In genomic region chr6:42260424-42260888, GRCh38 we compare ENCODE assay signal across 8 cellular contexts. TPM values are rescaled to one million over a fixed set of nuclear protein-coding genes. Genes with fewer than 3 reads are reported as not detected.
DNase-seq lines count a peak whose midpoint lies in the region; ATAC-seq, FAIRE-seq and TF ChIP-seq lines count a peak whose summit lies in the region.

No MANE protein-coding gene starts in this region.

- H3K4me1 Mint-ChIP-seq in central memory CD8-positive, alpha-beta T cell = peaks cover 16% of the 10 kb centered on the region

- H3K27ac Mint-ChIP-seq in central memory CD8-positive, alpha-beta T cell (ENCODE audit: low read depth) = peak overlapping the region; percentile 25

- intact Hi-C loops in pancreas (cut with DNase I) = loop anchor here in 1 of 3 donors (10.0 kb wide), 1 partner anchor 274 kb away; no protein-coding TSS in a partner anchor

- H3K4me1 ChIP-seq in DND-41 (ENCODE audit: insufficient read depth, low read length) (no peaks in the 10 kb centered on the region), pancreas (no peaks in the 10 kb centered on the region)

- H4K20me1 ChIP-seq in DND-41 (ENCODE audit: insufficient read depth, low read length) = no peaks in the 10 kb centered on the region

- peak; percentile 35 for ATAC-seq in DND-41 (ENCODE audit: insufficient read depth, low read depth)
- no peak for ATAC-seq in central memory CD8-positive, alpha-beta T cell (replicated peaks; ENCODE audit: extremely low read depth, poor library complexity, severe bottlenecking)
- peak; percentile 38 to 71 (median 54) for ATAC-seq in pancreas
- ATAC-seq in GM21447 (IDR thresholded peaks at IDR 0.05; ENCODE audit: unreplicated experiment) = no peak
- no peak for ATAC-seq in GM19023 (IDR thresholded peaks at IDR 0.05; ENCODE audit: unreplicated experiment)
- ATAC-seq in HG02798 (IDR thresholded peaks at IDR 0.05; ENCODE audit: poor library complexity, unreplicated experiment) = no peak

- H3K9ac ChIP-seq in DND-41 (ENCODE audit: low read depth, low read length) = no peak overlapping the region

- no peaks in the 10 kb centered on the region for H3K27me3 ChIP-seq in DND-41 (ENCODE audit: insufficient read depth, low read length, poor library complexity)
- no peaks in the 10 kb centered on the region for H3K27me3 ChIP-seq in pancreas

- no peak overlapping the region for H3K4me2 ChIP-seq in DND-41 (ENCODE audit: insufficient read depth, low read length)

- H2AFZ ChIP-seq in DND-41 (ENCODE audit: low read depth, low read length) = no peak overlapping the region

- H3K9me3 ChIP-seq in DND-41 (ENCODE audit: insufficient read depth, low read length, severe bottlenecking) (no peaks in the 10 kb centered on the region), pancreas (no peaks in the 10 kb centered on the region)

- WGBS in pancreas, 2 donors = 68 to 78% methylated on average over 6 to 7 of the region's 7 CpGs

- H3K36me3 ChIP-seq in DND-41 (ENCODE audit: insufficient read depth, low read length) = peaks cover 7% of the 10 kb centered on the region
- no peaks in the 10 kb centered on the region for H3K36me3 ChIP-seq in pancreas

- no peaks in the 10 kb centered on the region for H3K27me3 Mint-ChIP-seq in central memory CD8-positive, alpha-beta T cell

- H3K79me2 ChIP-seq in DND-41 (ENCODE audit: insufficient read depth, low read length) = no peaks in the 10 kb centered on the region

- FAIRE-seq in pancreas (lab: Jason Lieb, UNC) (no peak), GM12892 (lab: Jason Lieb, UNC) (no peak)

- H3K27ac ChIP-seq in DND-41 (ENCODE audit: low read length) (no peak overlapping the region), pancreas (no peak overlapping the region)

- H3K36me3 Mint-ChIP-seq in central memory CD8-positive, alpha-beta T cell (ENCODE audit: insufficient read depth) = peaks cover 38% of the 10 kb centered on the region

- TF ChIP-seq CTCF in DND-41 (IDR thresholded peaks at IDR 0.05; ENCODE audit: borderline replicate concordance, extremely low read depth, low read length, poor library complexity, severe bottlenecking) (no peak), pancreas (IDR thresholded peaks at IDR 0.05) (no peak)

- no peak for TF ChIP-seq POLR2A in GM12892 (IDR thresholded peaks at IDR 0.05; ENCODE audit: low read depth, low read length)

- no peak for DNase-seq in DND-41
- DNase-seq in NCI-H1694 treated with DMSO at 0.1 percent for 48 hours (lab: John Stamatoyannopoulos, UW) = peak; percentile 60
- DNase-seq in central memory CD8-positive, alpha-beta T cell (ENCODE audit: low spot score in 2 of 2) = no peak
- DNase-seq in pancreas = peak in 2 of 6 donors; percentile 38 to 57
- no peak for DNase-seq in GM12892 (ENCODE audit: insufficient read length)

- H3K9me3 Mint-ChIP-seq in central memory CD8-positive, alpha-beta T cell = no peaks in the 10 kb centered on the region

- H3K4me3 ChIP-seq in DND-41 (ENCODE audit: low read depth in 1 of 2, low read length in 2 of 2) = no peak overlapping the region
- H3K4me3 ChIP-seq in pancreas = peak overlapping the region in 1 of 4 donors; percentile 2

- H3K4me3 Mint-ChIP-seq in central memory CD8-positive, alpha-beta T cell = no peak overlapping the region

RNA-seq across cellular contexts. Expression of gene MRPS10, which starts 42.8 kb away (rescaled TPM):
- total RNA-seq in pancreas = 10 to 100 TPM in 4 of 6 donors, 1 to 10 TPM in 2; 7.7 to 12.5 (median 10.8) TPM
- 10 to 100 TPM in 1 of 2 donors, 1 to 10 TPM in 1; 6.7 to 12.4 TPM for polyA plus RNA-seq in pancreas
- 35.6 TPM for polyA plus RNA-seq in GM12892 (2012; ENCODE audit: missing spikeins)

Comparison
In these comparisons a context has a peak if more than half of its experiments do, and no peak if none do; other contexts are left out.
1. ATAC-seq: peak in DND-41 (single experiment) and pancreas (4 of 4); none in central memory CD8-positive, alpha-beta T cell (single experiment), GM21447 (single experiment), GM19023 (single experiment) and HG02798 (single experiment).